8 cellular contexts compared by ENCODE assay signal in the genomic region with DNA sequence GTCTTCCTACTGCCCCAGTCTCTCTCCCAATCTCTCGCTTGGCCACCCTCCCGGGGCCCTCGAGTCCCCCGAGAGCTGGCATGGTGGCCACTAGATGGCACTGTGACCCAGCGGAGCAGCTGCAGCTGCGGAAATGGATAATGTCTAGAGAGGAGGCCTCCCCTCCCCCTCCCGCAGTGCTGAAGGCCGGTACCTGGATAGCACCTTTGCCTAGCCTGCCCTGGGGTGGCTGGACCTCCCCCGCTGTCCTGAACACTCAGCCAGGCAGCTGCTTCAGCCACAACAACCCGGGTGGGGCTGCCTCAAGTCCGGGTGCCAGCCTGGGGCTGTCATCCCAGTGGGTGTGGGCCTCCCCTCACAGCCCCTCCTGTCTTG.
DNase-seq lines count a peak whose midpoint lies in the region; ATAC-seq and TF ChIP-seq lines count a peak whose summit lies in the region.

No MANE protein-coding gene starts in this region.

- H3K27ac Mint-ChIP-seq in memory B cell = no peak overlapping the region

- peak; percentile 15 for DNase-seq in NCI-H774 (lab: John Stamatoyannopoulos, UW)
- DNase-seq in activated CD8-positive, alpha-beta memory T cell treated with anti-CD3 and anti-CD28 coated beads for 1 hour (ENCODE audit: extremely low read depth in 1 of 2, low read depth in 1 of 2) = peak; percentile 21 to 61
- DNase-seq in effector CD8-positive, alpha-beta T cell (lab: John Stamatoyannopoulos, UW) = peak; percentile 51
- peak; percentile 58 to 63 for DNase-seq in memory B cell (ENCODE audit: low spot score in 2 of 2)
- DNase-seq in stimulated activated CD8-positive, alpha-beta memory T cell treated with anti-CD3 and anti-CD28 coated beads, Interleukin-15, amount 100 ng/mL, for 4 hours (ENCODE audit: low read depth in 2 of 2) = peak; percentile 23 to 46
- no peak for DNase-seq in GDM1 (lab: John Stamatoyannopoulos, UW)

- H3K27me3 Mint-ChIP-seq in memory B cell = peaks cover 14% of the 10 kb centered on the region

- H3K4me3 Mint-ChIP-seq in memory B cell = no peak overlapping the region

- ATAC-seq in HG03280 (IDR thresholded peaks at IDR 0.05; ENCODE audit: unreplicated experiment) (peak; percentile 81), memory B cell (ENCODE audit: low read depth) (peak; percentile 76)

- TF ChIP-seq CTCF in GM12874 (IDR thresholded peaks at IDR 0.05; ENCODE audit: insufficient read depth, low read depth, low read length) = peak; percentile 92

- H3K4me1 Mint-ChIP-seq in memory B cell = no peaks in the 10 kb centered on the region

- H3K9me3 Mint-ChIP-seq in memory B cell = no peaks in the 10 kb centered on the region

- no peaks in the 10 kb centered on the region for H3K36me3 Mint-ChIP-seq in memory B cell
